ENCODE assay signal across 1 cellular context in the genomic region with DNA sequence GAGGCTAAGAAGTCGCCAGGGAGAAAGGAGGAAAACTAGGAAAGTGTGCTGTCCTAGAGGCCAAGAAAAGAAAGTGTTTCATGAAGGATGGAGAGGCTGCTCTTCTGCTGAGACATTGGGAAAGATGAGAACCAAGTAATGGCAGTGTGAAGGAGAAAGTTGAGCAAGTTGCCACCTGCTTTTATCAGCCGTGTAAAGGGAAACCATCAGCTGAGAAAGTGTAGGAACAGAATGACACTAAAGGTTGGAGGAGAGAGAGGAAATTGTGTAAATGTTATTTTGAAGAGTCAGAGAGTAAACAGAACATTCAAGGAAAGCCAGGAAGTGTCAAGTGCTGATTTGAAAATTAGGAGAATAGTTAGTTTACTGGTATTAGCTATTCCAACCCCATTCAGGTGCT.
TF ChIP-seq lines count a peak whose summit lies in the region.

No MANE protein-coding gene starts in this region.

TF ChIP-seq in K562, 482 proteins besides CTCF, POLR2A, EP300 and RAD21 (continued from another document):
- TF ChIP-seq, protein P1, sequence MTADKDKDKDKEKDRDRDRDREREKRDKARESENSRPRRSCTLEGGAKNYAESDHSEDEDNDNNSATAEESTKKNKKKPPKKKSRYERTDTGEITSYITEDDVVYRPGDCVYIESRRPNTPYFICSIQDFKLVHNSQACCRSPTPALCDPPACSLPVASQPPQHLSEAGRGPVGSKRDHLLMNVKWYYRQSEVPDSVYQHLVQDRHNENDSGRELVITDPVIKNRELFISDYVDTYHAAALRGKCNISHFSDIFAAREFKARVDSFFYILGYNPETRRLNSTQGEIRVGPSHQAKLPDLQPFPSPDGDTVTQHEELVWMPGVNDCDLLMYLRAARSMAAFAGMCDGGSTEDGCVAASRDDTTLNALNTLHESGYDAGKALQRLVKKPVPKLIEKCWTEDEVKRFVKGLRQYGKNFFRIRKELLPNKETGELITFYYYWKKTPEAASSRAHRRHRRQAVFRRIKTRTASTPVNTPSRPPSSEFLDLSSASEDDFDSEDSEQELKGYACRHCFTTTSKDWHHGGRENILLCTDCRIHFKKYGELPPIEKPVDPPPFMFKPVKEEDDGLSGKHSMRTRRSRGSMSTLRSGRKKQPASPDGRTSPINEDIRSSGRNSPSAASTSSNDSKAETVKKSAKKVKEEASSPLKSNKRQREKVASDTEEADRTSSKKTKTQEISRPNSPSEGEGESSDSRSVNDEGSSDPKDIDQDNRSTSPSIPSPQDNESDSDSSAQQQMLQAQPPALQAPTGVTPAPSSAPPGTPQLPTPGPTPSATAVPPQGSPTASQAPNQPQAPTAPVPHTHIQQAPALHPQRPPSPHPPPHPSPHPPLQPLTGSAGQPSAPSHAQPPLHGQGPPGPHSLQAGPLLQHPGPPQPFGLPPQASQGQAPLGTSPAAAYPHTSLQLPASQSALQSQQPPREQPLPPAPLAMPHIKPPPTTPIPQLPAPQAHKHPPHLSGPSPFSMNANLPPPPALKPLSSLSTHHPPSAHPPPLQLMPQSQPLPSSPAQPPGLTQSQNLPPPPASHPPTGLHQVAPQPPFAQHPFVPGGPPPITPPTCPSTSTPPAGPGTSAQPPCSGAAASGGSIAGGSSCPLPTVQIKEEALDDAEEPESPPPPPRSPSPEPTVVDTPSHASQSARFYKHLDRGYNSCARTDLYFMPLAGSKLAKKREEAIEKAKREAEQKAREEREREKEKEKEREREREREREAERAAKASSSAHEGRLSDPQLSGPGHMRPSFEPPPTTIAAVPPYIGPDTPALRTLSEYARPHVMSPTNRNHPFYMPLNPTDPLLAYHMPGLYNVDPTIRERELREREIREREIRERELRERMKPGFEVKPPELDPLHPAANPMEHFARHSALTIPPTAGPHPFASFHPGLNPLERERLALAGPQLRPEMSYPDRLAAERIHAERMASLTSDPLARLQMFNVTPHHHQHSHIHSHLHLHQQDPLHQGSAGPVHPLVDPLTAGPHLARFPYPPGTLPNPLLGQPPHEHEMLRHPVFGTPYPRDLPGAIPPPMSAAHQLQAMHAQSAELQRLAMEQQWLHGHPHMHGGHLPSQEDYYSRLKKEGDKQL (CRISPR knock-in tag; IDR thresholded peaks at IDR 0.05; ENCODE audit: borderline replicate concordance) = no peak
- TF ChIP-seq SPI1 (IDR thresholded peaks at IDR 0.05; ENCODE audit: borderline replicate concordance, low read depth, low read length) (no peak), PHF8 (IDR thresholded peaks at IDR 0.05; ENCODE audit: borderline replicate concordance, low read length) (no peak)
